Comparison of ENCODE assay signal across 1 cellular context in the genomic region with DNA sequence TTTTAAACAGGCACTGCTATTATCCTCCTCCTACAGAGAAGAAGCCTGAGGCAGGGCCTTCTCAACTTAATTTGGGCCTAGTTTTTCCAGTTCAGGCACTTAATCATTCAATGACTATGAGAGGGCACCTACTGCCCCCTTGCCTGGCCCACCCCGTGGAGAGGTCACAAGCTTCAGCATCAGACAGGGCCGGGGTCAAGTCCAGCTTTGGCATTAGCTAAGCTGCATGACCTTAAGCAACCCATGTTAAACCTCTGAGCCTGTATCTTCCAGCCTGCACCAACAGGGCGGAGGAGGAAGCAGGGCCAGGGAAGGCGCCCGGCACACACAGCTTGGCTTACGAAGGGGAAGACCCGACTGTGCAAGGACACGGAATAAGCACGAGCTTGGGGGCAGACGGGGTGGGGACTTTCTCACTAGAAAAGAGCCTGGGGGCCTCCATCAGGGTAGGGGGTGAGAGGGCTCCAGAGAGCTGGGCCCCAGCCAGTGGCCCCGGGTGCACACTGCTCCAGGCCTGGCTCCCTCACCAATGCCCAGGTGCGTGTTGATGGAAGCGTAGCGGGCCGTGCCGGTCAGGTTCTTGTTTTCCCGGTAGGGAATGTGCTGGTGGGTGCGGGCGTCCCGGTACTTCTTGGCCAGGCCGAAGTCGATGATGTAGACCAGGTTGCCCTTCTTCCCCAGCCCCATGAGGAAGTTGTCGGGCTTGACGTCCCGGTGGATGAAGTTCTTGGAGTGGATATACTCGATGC.
TF ChIP-seq lines count a peak whose summit lies in the region.

No MANE protein-coding gene starts in this region.

TF ChIP-seq in HepG2, 621 proteins besides CTCF, POLR2A, EP300 and RAD21:
- TF ChIP-seq NFIC (IDR thresholded peaks at IDR 0.05; ENCODE audit: low read length) (no peak), GLI4 (CRISPR knock-in tag; IDR thresholded peaks at IDR 0.05; ENCODE audit: borderline replicate concordance) (no peak), ZNF607 (CRISPR knock-in tag; IDR thresholded peaks at IDR 0.05; ENCODE audit: borderline replicate concordance) (no peak), CC2D1A (CRISPR knock-in tag; IDR thresholded peaks at IDR 0.05) (no peak), ZFP37 (CRISPR knock-in tag; IDR thresholded peaks at IDR 0.05; ENCODE audit: borderline replicate concordance) (no peak), TAF15 (IDR thresholded peaks at IDR 0.05; ENCODE audit: low read depth, low read length, poor library complexity, severe bottlenecking) (no peak), ZNF780A (CRISPR knock-in tag; IDR thresholded peaks at IDR 0.05) (no peak), ZFY (CRISPR knock-in tag; IDR thresholded peaks at IDR 0.05) (no peak), ZNF180 (CRISPR knock-in tag; IDR thresholded peaks at IDR 0.05; ENCODE audit: borderline replicate concordance, low read depth) (no peak), HMG20A (CRISPR knock-in tag; IDR thresholded peaks at IDR 0.05; ENCODE audit: borderline replicate concordance) (no peak)
- TF ChIP-seq, protein P1, sequence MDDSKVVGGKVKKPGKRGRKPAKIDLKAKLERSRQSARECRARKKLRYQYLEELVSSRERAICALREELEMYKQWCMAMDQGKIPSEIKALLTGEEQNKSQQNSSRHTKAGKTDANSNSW (CRISPR knock-in tag; IDR thresholded peaks at IDR 0.05; ENCODE audit: borderline replicate concordance) = no peak
- TF ChIP-seq, protein P2, sequence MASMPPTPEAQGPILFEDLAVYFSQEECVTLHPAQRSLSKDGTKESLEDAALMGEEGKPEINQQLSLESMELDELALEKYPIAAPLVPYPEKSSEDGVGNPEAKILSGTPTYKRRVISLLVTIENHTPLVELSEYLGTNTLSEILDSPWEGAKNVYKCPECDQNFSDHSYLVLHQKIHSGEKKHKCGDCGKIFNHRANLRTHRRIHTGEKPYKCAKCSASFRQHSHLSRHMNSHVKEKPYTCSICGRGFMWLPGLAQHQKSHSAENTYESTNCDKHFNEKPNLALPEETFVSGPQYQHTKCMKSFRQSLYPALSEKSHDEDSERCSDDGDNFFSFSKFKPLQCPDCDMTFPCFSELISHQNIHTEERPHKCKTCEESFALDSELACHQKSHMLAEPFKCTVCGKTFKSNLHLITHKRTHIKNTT (CRISPR knock-in tag; IDR thresholded peaks at IDR 0.05) = no peak
- TF ChIP-seq, protein P3, sequence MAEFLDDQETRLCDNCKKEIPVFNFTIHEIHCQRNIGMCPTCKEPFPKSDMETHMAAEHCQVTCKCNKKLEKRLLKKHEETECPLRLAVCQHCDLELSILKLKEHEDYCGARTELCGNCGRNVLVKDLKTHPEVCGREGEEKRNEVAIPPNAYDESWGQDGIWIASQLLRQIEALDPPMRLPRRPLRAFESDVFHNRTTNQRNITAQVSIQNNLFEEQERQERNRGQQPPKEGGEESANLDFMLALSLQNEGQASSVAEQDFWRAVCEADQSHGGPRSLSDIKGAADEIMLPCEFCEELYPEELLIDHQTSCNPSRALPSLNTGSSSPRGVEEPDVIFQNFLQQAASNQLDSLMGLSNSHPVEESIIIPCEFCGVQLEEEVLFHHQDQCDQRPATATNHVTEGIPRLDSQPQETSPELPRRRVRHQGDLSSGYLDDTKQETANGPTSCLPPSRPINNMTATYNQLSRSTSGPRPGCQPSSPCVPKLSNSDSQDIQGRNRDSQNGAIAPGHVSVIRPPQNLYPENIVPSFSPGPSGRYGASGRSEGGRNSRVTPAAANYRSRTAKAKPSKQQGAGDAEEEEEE (CRISPR knock-in tag; IDR thresholded peaks at IDR 0.05; ENCODE audit: borderline replicate concordance) = no peak
